In the genomic region with DNA sequence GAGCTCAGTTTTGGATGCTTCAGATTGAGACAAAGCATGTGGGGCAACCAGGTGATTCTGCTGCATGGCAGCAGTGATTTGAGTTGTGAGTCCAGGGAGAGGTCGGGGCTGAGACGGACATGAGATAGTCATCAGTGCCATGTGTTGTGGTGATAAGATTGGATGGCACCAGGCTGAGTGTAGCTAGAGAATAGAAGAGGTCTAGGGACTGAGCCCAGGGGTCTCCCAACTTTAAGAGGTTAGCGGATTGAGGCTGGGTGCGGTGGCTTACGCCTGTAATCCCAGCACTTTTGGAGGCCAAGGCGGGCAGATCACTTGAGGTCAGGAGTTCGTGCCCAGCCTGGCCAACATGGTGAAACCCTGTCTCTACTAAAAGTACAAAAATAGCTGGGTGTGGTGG, we compare ENCODE assay signal across 29 cellular contexts. TPM values are rescaled to one million over a fixed set of nuclear protein-coding genes. Genes with fewer than 3 reads are reported as not detected.
DNase-seq lines count a peak whose midpoint lies in the region; ATAC-seq, FAIRE-seq and TF ChIP-seq lines count a peak whose summit lies in the region.
"Had no signal": no experiment of that assay in that cellular context is flagged by ENCODE, and none has a peak within 500 bp of the region (broad histone marks: within the 10 kb centered on the region; RNA-seq: fewer than 3 reads in every experiment).

No MANE protein-coding gene starts in this region.

- H4K20me1 ChIP-seq in H9 (ENCODE audit: control insufficient read depth, insufficient read depth, insufficient read length): no peaks in the 10 kb centered on the region

- TF ChIP-seq CTCF in RWPE1 (conservative IDR thresholded peaks at IDR 0.05; ENCODE audit: low read depth) (no peak), vagina (IDR thresholded peaks at IDR 0.05) (no peak), H9 (conservative IDR thresholded peaks at IDR 0.05) (no peak)

- H3K9ac ChIP-seq in mesenchymal stem cell (ENCODE audit: low read length): no peak overlapping the region
- no peak overlapping the region for H3K9ac ChIP-seq in H9 (ENCODE audit: extremely low read depth, insufficient read length, low read length)

- POLR2A ChIA-PET in RWPE1 (lab: Yijun Ruan, JAX; ENCODE audit: low non-redundant PET): no interaction called here

- no peak overlapping the region for H3K27ac Mint-ChIP-seq in H9
- H3K27ac Mint-ChIP-seq: activated CD4-positive, alpha-beta T cell treated with anti-CD3 and anti-CD28 coated beads, Interleukin-2, amount 10 ng/mL, durations not matched to agents 24 days and 14 days; naive B cell; WTC11 had no signal

- H3K14ac ChIP-seq in mesenchymal stem cell (ENCODE audit: low read length in 2 of 2) (no peak overlapping the region), H9 (ENCODE audit: insufficient read depth, low read length) (no peak overlapping the region)

- H3K18ac ChIP-seq in mesenchymal stem cell (ENCODE audit: low read depth in 1 of 2, low read length in 2 of 2) (peak overlapping the region; percentile 2 to 37), H9 (ENCODE audit: insufficient read length, low read depth, low read length) (no peak overlapping the region)

- H3K4me3 Mint-ChIP-seq in H9: no peak overlapping the region
- H3K4me3 Mint-ChIP-seq: activated CD4-positive, alpha-beta T cell treated with anti-CD3 and anti-CD28 coated beads, Interleukin-2, amount 10 ng/mL, durations not matched to agents 24 days and 14 days; naive B cell; WTC11 had no signal

- no peak overlapping the region for H4K5ac ChIP-seq in H9 (ENCODE audit: insufficient read length, low read depth, low read length)

- H3K27me3 ChIP-seq in mesenchymal stem cell (ENCODE audit: control insufficient read depth in 1 of 2, insufficient read depth in 1 of 2, low read length in 2 of 2): no peaks in the 10 kb centered on the region
- no peaks in the 10 kb centered on the region for H3K27me3 ChIP-seq in vagina
- H3K27me3 ChIP-seq in H9 (ENCODE audit: insufficient read depth, low read length): no peaks in the 10 kb centered on the region; the same call in 1 of the 2 replicates
- H3K27me3 ChIP-seq: foreskin keratinocyte, sigmoid colon had no signal

- WGBS in mesenchymal stem cell: 98% methylated on average over 7 of the region's 7 CpGs
- no CpG with 5 or more reads among the region's 7 CpGs for WGBS in H9 (ENCODE audit: extremely low coverage, insufficient read length, low lambda C conversion rate)

- no peak overlapping the region for H2BK15ac ChIP-seq in mesenchymal stem cell (ENCODE audit: low read depth, poor library complexity, severe bottlenecking)
- H2BK15ac ChIP-seq in H9 (ENCODE audit: low read depth, low read length): no peak overlapping the region

- no peak overlapping the region for H3K4me3 ChIP-seq in mesenchymal stem cell (ENCODE audit: insufficient read depth in 1 of 2, low read depth in 1 of 2, low read length in 2 of 2)
- no peak overlapping the region for H3K4me3 ChIP-seq in vagina
- H3K4me3 ChIP-seq: sigmoid colon, SJCRH30 had no signal

- H3K23me2 ChIP-seq in H9 (ENCODE audit: insufficient read length, low read depth, low read length, poor library complexity, severe bottlenecking): no peaks in the 10 kb centered on the region

- peaks cover 18% of the 10 kb centered on the region for H3K27me3 Mint-ChIP-seq in H9 (ENCODE audit: low read depth)

- no peak overlapping the region for H3T11ph ChIP-seq in H9 (ENCODE audit: low read length)

- H3K4me1 ChIP-seq in mesenchymal stem cell (ENCODE audit: control insufficient read depth, insufficient read depth, low read depth, low read length) (peaks cover 30% of the 10 kb centered on the region), vagina (peaks cover 55% of the 10 kb centered on the region), H9 (ENCODE audit: insufficient read depth, low read length) (peaks cover 8% of the 10 kb centered on the region; the same call in 1 of the 2 replicates)

- no peaks in the 10 kb centered on the region for H3K9me3 ChIP-seq in mesenchymal stem cell (ENCODE audit: control insufficient read depth, low read length)
- H3K9me3 ChIP-seq in vagina: no peaks in the 10 kb centered on the region
- H3K9me3 ChIP-seq in H9 (ENCODE audit: control insufficient read depth, low read depth, low read length): no peaks in the 10 kb centered on the region
- H3K9me3 ChIP-seq: sigmoid colon, SJCRH30 had no signal

- H2AK5ac ChIP-seq in mesenchymal stem cell (ENCODE audit: low read length, severe bottlenecking): peak overlapping the region; percentile 1
- H2AK5ac ChIP-seq in H9 (ENCODE audit: insufficient read length, low read length): no peak overlapping the region

- no peak overlapping the region for H2BK120ac ChIP-seq in mesenchymal stem cell (ENCODE audit: low read depth, low read length)
- H2BK120ac ChIP-seq in H9 (ENCODE audit: low read depth, low read length, poor library complexity, severe bottlenecking): no peak overlapping the region

- H3K23ac ChIP-seq in mesenchymal stem cell (ENCODE audit: low read length in 2 of 2): no peak overlapping the region
- H3K23ac ChIP-seq in H9 (ENCODE audit: insufficient read length, low read depth, low read length): no peak overlapping the region

- ATAC-seq in left ventricle myocardium superior (no peak), Right ventricle myocardium superior (ENCODE audit: poor library complexity) (no peak)
- ATAC-seq: esophagus mucosa, foreskin keratinocyte, WTC11 had no signal

- TF ChIP-seq POLR2A in vagina (IDR thresholded peaks at IDR 0.05): no peak

- CTCF ChIA-PET in RWPE1 (lab: Yijun Ruan, JAX): no interaction called here

- H3K4ac ChIP-seq in mesenchymal stem cell (ENCODE audit: low read depth in 1 of 2, low read length in 2 of 2) (peak overlapping the region in 1 of 2 experiments; percentile 40), H9 (ENCODE audit: low read depth, low read length) (no peak overlapping the region)

- H3K4me2 ChIP-seq in mesenchymal stem cell (ENCODE audit: low read length, poor library complexity, severe bottlenecking): no peak overlapping the region
- H3K4me2 ChIP-seq in H9 (ENCODE audit: insufficient read depth, insufficient read length, low read length): no peak overlapping the region

- DNase-seq in left ventricle myocardium superior: peak; percentile 12
- no peak for DNase-seq in Right ventricle myocardium superior
- DNase-seq in RWPE1 (ENCODE audit: low spot score): no peak
- no peak for DNase-seq in mesenchymal stem cell
- no peak for DNase-seq in vagina (ENCODE audit: extremely low spot score in 2 of 2)
- DNase-seq in HTR-8/SVneo (ENCODE audit: insufficient read length, low spot score): no peak
- no peak for DNase-seq in H9
- DNase-seq: activated CD4-positive, alpha-beta T cell treated with anti-CD3 and anti-CD28 coated beads, Interleukin-2, amount 10 ng/mL, durations not matched to agents 24 days and 14 days; activated naive CD4-positive, alpha-beta T cell treated with anti-CD3 and anti-CD28 coated beads, Interleukin-2, amount 50 U/mL, for 16 hours; central memory CD4-positive, alpha-beta T cell; DMS79; H7; Kasumi-1; midbrain; naive B cell; NCI-H1417 treated with DMSO at 0.1 percent for 48 hours; NCI-H2029 treated with DMSO at 0.1 percent for 48 hours; NCI-H345; NCI-H748 treated with DMSO at 0.1 percent for 48 hours; occipital lobe; SJCRH30; stimulated activated CD4-positive, alpha-beta T cell treated with anti-CD3 and anti-CD28 coated beads, Interleukin-4, amount 100 ng/mL, for 24 hours; trophoblast cell had no signal

- H3K36me3 ChIP-seq in mesenchymal stem cell (ENCODE audit: control insufficient read depth in 1 of 2, insufficient read depth in 2 of 2, low read depth in 1 of 2, low read length in 2 of 2) (no peaks in the 10 kb centered on the region), vagina (no peaks in the 10 kb centered on the region)
- H3K36me3 ChIP-seq: sigmoid colon, SJCRH30 had no signal

- H2BK5ac ChIP-seq in mesenchymal stem cell (ENCODE audit: low read depth, low read length, poor library complexity, severe bottlenecking) (no peak overlapping the region), H9 (ENCODE audit: insufficient read length, low read length) (no peak overlapping the region)

- H2BK12ac ChIP-seq in mesenchymal stem cell (ENCODE audit: low read length in 2 of 2): peak overlapping the region; percentile 15 to 33
- H2BK12ac ChIP-seq in H9 (ENCODE audit: insufficient read length, low read depth, low read length): no peak overlapping the region

- H3K36me3 Mint-ChIP-seq in H9 (ENCODE audit: insufficient read depth in 1 of 3, low read depth in 3 of 3): no peaks in the 10 kb centered on the region; a peak in 2 of 7 replicates
- H3K36me3 Mint-ChIP-seq: WTC11 had no signal

- H4K8ac ChIP-seq in mesenchymal stem cell (ENCODE audit: low read length): no peak overlapping the region
- no peak overlapping the region for H4K8ac ChIP-seq in H9 (replicated peaks; ENCODE audit: insufficient read length, low read depth, low read length)

- FAIRE-seq in HTR-8/SVneo (lab: Jason Lieb, UNC): no peak
- FAIRE-seq: G401.6 had no signal

- H4K91ac ChIP-seq in mesenchymal stem cell (ENCODE audit: low read length) (no peak overlapping the region), H9 (ENCODE audit: insufficient read length, low read depth, low read length) (no peak overlapping the region)

- no peaks in the 10 kb centered on the region for H3K79me1 ChIP-seq in mesenchymal stem cell (replicated peaks; ENCODE audit: low read length, poor library complexity, severe bottlenecking)
- no peaks in the 10 kb centered on the region for H3K79me1 ChIP-seq in H9 (ENCODE audit: insufficient read depth, low read depth, low read length, poor library complexity, severe bottlenecking)

- H3K56ac ChIP-seq in H9 (ENCODE audit: insufficient read length, low read depth, low read length): no peak overlapping the region

- no peak overlapping the region for H2BK20ac ChIP-seq in H9 (ENCODE audit: low read depth, low read length, poor library complexity, severe bottlenecking)

- H3K27ac ChIP-seq in RWPE1 (peak overlapping the region; percentile 38), mesenchymal stem cell (ENCODE audit: low read length, poor library complexity, severe bottlenecking) (no peak overlapping the region), vagina (peak overlapping the region; percentile 68), H9 (ENCODE audit: insufficient read length, low read depth, low read length) (no peak overlapping the region)
- H3K27ac ChIP-seq: C4-2B, foreskin keratinocyte, sigmoid colon, SJCRH30 had no signal

- H3K9me3 Mint-ChIP-seq in H9: peaks cover 0 to 3% of the 10 kb centered on the region in 2 experiments; a peak in 2 of 5 replicates
- H3K9me3 Mint-ChIP-seq: activated CD4-positive, alpha-beta T cell treated with anti-CD3 and anti-CD28 coated beads, Interleukin-2, amount 10 ng/mL, durations not matched to agents 24 days and 14 days; WTC11 had no signal

- H3K4me1 Mint-ChIP-seq in H9: peaks cover 26 to 28% of the 10 kb centered on the region in 2 experiments

- no peak overlapping the region for H2AFZ ChIP-seq in mesenchymal stem cell (ENCODE audit: low read depth, low read length)
- no peak overlapping the region for H2AFZ ChIP-seq in H9 (ENCODE audit: low read length)

- intact Hi-C loops in left ventricle myocardium superior (cut with micrococcal nuclease) (no loop called here), Right ventricle myocardium superior (cut with DNase I) (no loop called here), vagina (cut with DNase I) (no loop called here)

- no peaks in the 10 kb centered on the region for H3K79me2 ChIP-seq in H9 (ENCODE audit: insufficient read depth, low read length)

RNA-seq across cellular contexts. Expression of a gene that starts 6.3 kb away (rescaled TPM):
- total RNA-seq in left ventricle myocardium superior: 1,004 TPM
- 986 TPM for total RNA-seq in Right ventricle myocardium superior
- 431 TPM for polyA plus RNA-seq in mesenchymal stem cell (2013, experiment 1 of 2)
- 422 TPM for polyA plus RNA-seq in mesenchymal stem cell (2013, experiment 2 of 2)
- 508 TPM for total RNA-seq in vagina
- 158 and 161 TPM in 2 replicates for total RNA-seq in H9 (2021)

RNA-seq across cellular contexts. Expression of a gene that starts 19.7 kb away (rescaled TPM):
- total RNA-seq in left ventricle myocardium superior (0.77 TPM), Right ventricle myocardium superior (1.1 TPM), vagina (4.9 TPM), H9 (2021) (0.59 and 0.77 TPM in 2 replicates)
- polyA plus RNA-seq in mesenchymal stem cell (2013, experiment 1 of 2): 0.61 TPM
- 0.53 TPM for polyA plus RNA-seq in mesenchymal stem cell (2013, experiment 2 of 2)

Comparison
In these comparisons a context has a peak if more than half of its experiments do, and no peak if none do; other contexts are left out.
1. H3K27ac ChIP-seq: peak in RWPE1 (single experiment) and vagina (single experiment); none in mesenchymal stem cell (single experiment) and H9 (single experiment).